17 cellular contexts compared by ENCODE assay signal in genomic region chr18:56035546-56035945, GRCh38.
DNase-seq lines count a peak whose midpoint lies in the region; ATAC-seq, FAIRE-seq and TF ChIP-seq lines count a peak whose summit lies in the region.
"Had no signal": no experiment of that assay in that cellular context is flagged by ENCODE, and none has a peak within 500 bp of the region (broad histone marks: within the 10 kb centered on the region; RNA-seq: fewer than 3 reads in every experiment).

No MANE protein-coding gene starts in this region.

- FAIRE-seq in bronchial epithelial cell (lab: Jason Lieb, UNC), result peak; percentile 52
- FAIRE-seq: A549, GM12878, GM18507, HepG2, HTR-8/SVneo had no signal

- H3K36me3 ChIP-seq in bronchial epithelial cell (ENCODE audit: control insufficient read depth, insufficient read depth, low read length), result no peaks in the 10 kb centered on the region

- H3K27me3 ChIP-seq in bronchial epithelial cell (ENCODE audit: control insufficient read depth, insufficient read depth, low read length), result no peaks in the 10 kb centered on the region

- H3K4me3 ChIP-seq in bronchial epithelial cell (ENCODE audit: low read depth, low read length), result no peak overlapping the region
- H3K4me3 ChIP-seq: A549, GM12878, GM23338 had no signal

- no peak for TF ChIP-seq CTCF in bronchial epithelial cell (IDR thresholded peaks at IDR 0.05; ENCODE audit: insufficient read depth, low read length, severe bottlenecking)

- no peak for ATAC-seq in HG02759 (IDR thresholded peaks at IDR 0.05; ENCODE audit: unreplicated experiment)
- ATAC-seq in activated CD4-positive, CD25-positive, alpha-beta regulatory T cell treated with anti-CD3 and anti-CD28 coated beads, Interleukin-2, amount 50 U/mL, for 24 hours, result no peak
- ATAC-seq: A549; CD8-positive, alpha-beta T cell; GM12878; GM23338; HepG2 had no signal

- peak; percentile 11 for DNase-seq in HT1080 (ENCODE audit: low read depth)
- peak; percentile 10 for DNase-seq in RPMI7951 (ENCODE audit: low read depth)
- DNase-seq in bronchial epithelial cell (ENCODE audit: low read depth), result no peak
- DNase-seq in NCI-H187 (lab: John Stamatoyannopoulos, UW), result no peak
- DNase-seq in OCI-M2 (lab: John Stamatoyannopoulos, UW; ENCODE audit: unreplicated experiment), result no peak
- DNase-seq: Caco-2; CD8-positive, alpha-beta T cell; DMS53; H7 had no signal

Comparison
In these comparisons a context has a peak if more than half of its experiments do, and no peak if none do; other contexts are left out.
1. DNase-seq: peak in HT1080 (single experiment) and RPMI7951 (single experiment); none in bronchial epithelial cell (single experiment), NCI-H187 (0 of 2) and OCI-M2 (single experiment).